1 cellular context compared by ENCODE assay signal in genomic region chr15:25438601-25439455, GRCh38.
TF ChIP-seq lines count a peak whose summit lies in the region.

TSS of gene UBE3A (minus strand) at chr15:25439024. CDS start at chr15:25409107, 29,917 bp downstream.

TF ChIP-seq in WTC11, 78 proteins besides CTCF, POLR2A, EP300 and RAD21 (continued from another document):
- no peak for TF ChIP-seq STAT6 (CRISPR knock-in tag; conservative IDR thresholded peaks at IDR 0.05; ENCODE audit: low read depth)
- TF ChIP-seq FOXJ3 (CRISPR knock-in tag; IDR thresholded peaks at IDR 0.05; ENCODE audit: borderline replicate concordance), result no peak
- no peak for TF ChIP-seq ZNF423 (CRISPR knock-in tag; IDR thresholded peaks at IDR 0.05)
- peak; percentile 4; the same call in 1 of the 2 replicates for TF ChIP-seq FOXP1 (CRISPR knock-in tag; IDR thresholded peaks at IDR 0.05; ENCODE audit: borderline replicate concordance)
- no peak for TF ChIP-seq NFE2L1 (CRISPR knock-in tag; IDR thresholded peaks at IDR 0.05)
- no peak for TF ChIP-seq PRRX2 (CRISPR knock-in tag; IDR thresholded peaks at IDR 0.05)
- TF ChIP-seq CBFB (CRISPR knock-in tag; IDR thresholded peaks at IDR 0.05; ENCODE audit: low read depth), result 0 out of 2 replicates have a peak, but pooled peaks have one; percentile 63
- no peak for TF ChIP-seq NFATC4 (CRISPR knock-in tag; IDR thresholded peaks at IDR 0.05)
- 0 out of 2 replicates have a peak, but pooled peaks have one; percentile 56 for TF ChIP-seq FOXK1 (CRISPR knock-in tag; IDR thresholded peaks at IDR 0.05)
- TF ChIP-seq KAT7 (CRISPR knock-in tag; IDR thresholded peaks at IDR 0.05; ENCODE audit: borderline replicate concordance), result no peak
- 0 out of 2 replicates have a peak, but pooled peaks have one; percentile 26 for TF ChIP-seq EMX1 (CRISPR knock-in tag; IDR thresholded peaks at IDR 0.05)
- TF ChIP-seq TP53 (CRISPR knock-in tag; IDR thresholded peaks at IDR 0.05), result no peak
- 0 out of 2 replicates have a peak, but pooled peaks have one; percentile 24 for TF ChIP-seq USF2 (CRISPR knock-in tag; IDR thresholded peaks at IDR 0.05)
- no peak for TF ChIP-seq ZNF121 (CRISPR knock-in tag; IDR thresholded peaks at IDR 0.05)
- 0 out of 2 replicates have a peak, but pooled peaks have one; percentile 23 for TF ChIP-seq JUN (CRISPR knock-in tag; IDR thresholded peaks at IDR 0.05)
- TF ChIP-seq ELF4 (CRISPR knock-in tag; IDR thresholded peaks at IDR 0.05; ENCODE audit: low read depth), result no peak
- no peak for TF ChIP-seq ERG (CRISPR knock-in tag; IDR thresholded peaks at IDR 0.05)
